ENCODE assay signal across 8 cellular contexts in the genomic region with DNA sequence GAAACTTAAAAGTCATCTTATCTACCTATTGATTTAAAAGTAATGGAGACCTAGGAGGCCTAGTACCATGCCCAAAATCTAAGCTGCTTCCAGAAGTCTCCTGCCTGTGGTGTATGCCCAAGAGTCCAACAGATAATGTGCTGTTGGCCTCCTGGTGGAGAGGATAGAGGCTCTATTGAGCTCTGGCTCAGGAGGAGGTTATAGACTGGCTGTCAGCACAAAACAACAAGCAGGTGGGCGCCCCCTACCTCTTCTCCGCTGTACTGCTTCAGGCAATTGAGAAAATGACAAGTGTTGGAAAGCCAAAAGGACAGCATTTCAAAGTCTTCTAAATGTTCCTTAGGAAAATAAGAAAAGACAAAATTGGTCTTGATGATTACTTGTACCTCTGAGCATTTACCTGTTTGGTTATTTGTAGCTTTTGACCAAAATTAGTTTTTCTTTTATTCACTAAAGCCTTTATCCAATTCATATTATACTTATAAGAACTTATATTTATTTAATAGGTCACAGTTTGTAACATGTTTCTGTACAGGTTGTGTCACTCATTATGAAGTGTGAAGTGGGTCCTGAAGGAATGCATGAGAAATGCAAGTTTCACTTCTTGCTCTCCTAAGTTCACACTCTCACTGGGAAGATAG. TPM values are rescaled to one million over a fixed set of nuclear protein-coding genes. Genes with fewer than 3 reads are reported as not detected.
DNase-seq lines count a peak whose midpoint lies in the region; ATAC-seq and TF ChIP-seq lines count a peak whose summit lies in the region.

No MANE protein-coding gene starts in this region.

- H3K36me3 ChIP-seq in colonic mucosa: peaks cover 6% of the 10 kb centered on the region

- H3K27me3 Mint-ChIP-seq in memory B cell: no peaks in the 10 kb centered on the region

- no peak overlapping the region for H3K4me3 Mint-ChIP-seq in memory B cell

- H3K27ac ChIP-seq in colonic mucosa: no peak overlapping the region

- no peak overlapping the region for H3K27ac Mint-ChIP-seq in memory B cell

- DNase-seq in NCI-H2171 treated with DMSO at 0.1 percent for 48 hours (lab: John Stamatoyannopoulos, UW): peak; percentile 28
- DNase-seq in NCI-H2171 (lab: John Stamatoyannopoulos, UW): no peak
- DNase-seq in NCI-H446 (lab: John Stamatoyannopoulos, UW): peak; percentile 21 to 58
- peak; percentile 53 to 71 for DNase-seq in activated CD4-positive, alpha-beta T cell treated with anti-CD3 and anti-CD28 coated beads for 24 hours (ENCODE audit: low read depth in 2 of 2)
- DNase-seq in colonic mucosa: peak; percentile 63
- DNase-seq in memory B cell (ENCODE audit: low spot score in 2 of 2): peak; percentile 63 to 70
- DNase-seq in stimulated activated CD8-positive, alpha-beta memory T cell treated with anti-CD3 and anti-CD28 coated beads, Interleukin-4, amount 100 ng/mL, for 24 hours (ENCODE audit: low read depth): peak; percentile 55

- no peaks in the 10 kb centered on the region for H3K27me3 ChIP-seq in colonic mucosa

- H3K4me1 Mint-ChIP-seq in memory B cell: peaks cover 11% of the 10 kb centered on the region

- peak; percentile 80 for ATAC-seq in HG02852 (IDR thresholded peaks at IDR 0.05; ENCODE audit: unreplicated experiment)
- peak; percentile 96 for ATAC-seq in memory B cell (ENCODE audit: low read depth)

- no peak overlapping the region for H3K4me3 ChIP-seq in colonic mucosa

- no peak overlapping the region for H3K9ac ChIP-seq in colonic mucosa (ENCODE audit: low read depth in 2 of 2, low read length in 2 of 2)

- intact Hi-C loops in colonic mucosa (cut with DNase I): no loop called here

- H3K36me3 Mint-ChIP-seq in memory B cell: peaks cover 12% of the 10 kb centered on the region

- H3K9me3 Mint-ChIP-seq in memory B cell: no peaks in the 10 kb centered on the region

- no peaks in the 10 kb centered on the region for H3K9me3 ChIP-seq in colonic mucosa

- no peaks in the 10 kb centered on the region for H3K4me1 ChIP-seq in colonic mucosa

- TF ChIP-seq CTCF in colonic mucosa (IDR thresholded peaks at IDR 0.05): peak; percentile 61

RNA-seq across cellular contexts. Expression of a gene that starts 17.2 kb away (rescaled TPM):
- total RNA-seq in colonic mucosa: 1 to 10 TPM; 6.0 to 7.9 TPM
